In genomic region chr1:43039228-43040055, GRCh38 we compare ENCODE assay signal across 1 cellular context.
TF ChIP-seq lines count a peak whose summit lies in the region.

No MANE protein-coding gene starts in this region.

TF ChIP-seq in H1, 55 proteins besides CTCF, POLR2A, EP300 and RAD21 (continued from another document):
- TF ChIP-seq CHD2 (IDR thresholded peaks at IDR 0.05; ENCODE audit: low read length) (no peak), SRF (IDR thresholded peaks at IDR 0.05; ENCODE audit: low read depth, low read length) (no peak), CHD7 (IDR thresholded peaks at IDR 0.05; ENCODE audit: insufficient replicate concordance, low read length) (no peak), PHF8 (conservative IDR thresholded peaks at IDR 0.05; ENCODE audit: low read depth, low read length) (no peak), GTF2F1 (IDR thresholded peaks at IDR 0.05; ENCODE audit: borderline replicate concordance, low read depth, low read length) (no peak), YY1 (IDR thresholded peaks at IDR 0.05; ENCODE audit: low read depth, low read length) (no peak), BACH1 (IDR thresholded peaks at IDR 0.05; ENCODE audit: low read length) (no peak), SP1 (IDR thresholded peaks at IDR 0.05; ENCODE audit: low read depth, low read length) (no peak), EZH2 (IDR thresholded peaks at IDR 0.05; ENCODE audit: low read depth, low read length, severe bottlenecking) (no peak), SIRT6 (IDR thresholded peaks at IDR 0.05; ENCODE audit: low read length) (no peak), SAP30 (IDR thresholded peaks at IDR 0.05; ENCODE audit: insufficient read depth, insufficient replicate concordance, low read length) (no peak), CBX8 (IDR thresholded peaks at IDR 0.05; ENCODE audit: borderline replicate concordance, low read depth, low read length) (no peak), KDM5A (IDR thresholded peaks at IDR 0.05; ENCODE audit: low read length) (no peak), MAX (IDR thresholded peaks at IDR 0.05) (no peak)
TF ChIP-seq in H1: peak in this region for 0.
